Comparison of ENCODE assay signal across 23 cellular contexts in genomic region chrX:51852096-51852495, GRCh38.
DNase-seq lines count a peak whose midpoint lies in the region; TF ChIP-seq lines count a peak whose summit lies in the region.
"Had no signal": no experiment of that assay in that cellular context is flagged by ENCODE, and none has a peak within 500 bp of the region (broad histone marks: within the 10 kb centered on the region; RNA-seq: fewer than 3 reads in every experiment).

No MANE protein-coding gene starts in this region.

- DNase-seq in ELF-1 (ENCODE audit: low read depth, low spot score): peak; percentile 13
- DNase-seq in HAP-1 (ENCODE audit: low spot score in 2 of 2): peak; percentile 44 to 77
- peak; percentile 70 for DNase-seq in NCI-H82 treated with DMSO at 0.1 percent for 48 hours (lab: John Stamatoyannopoulos, UW; ENCODE audit: unreplicated experiment)
- DNase-seq in GM10248 (ENCODE audit: extremely low spot score): no peak
- no peak for DNase-seq in activated naive CD4-positive, alpha-beta T cell treated with anti-CD3 and anti-CD28 coated beads, Interleukin-2, amount 50 U/mL, for 16 hours
- no peak for DNase-seq in effector CD4-positive, alpha-beta T cell
- DNase-seq: activated CD4-positive, alpha-beta T cell treated with anti-CD3 and anti-CD28 coated beads for 1 hour; activated T-cell treated with anti-CD3 and anti-CD28 coated beads, Interleukin-2, amount 50 U/mL, for 4 hours; C1 segment of cervical spinal cord; cerebellar nuclear complex; KBM-7; left ventricle myocardium superior; midbrain; naive thymus-derived CD8-positive, alpha-beta T cell; NCI-H1417 treated with DMSO at 0.1 percent for 48 hours; NCI-H510A; retina; small intestine; stimulated activated CD4-positive, alpha-beta T cell treated with anti-CD3 and anti-CD28 coated beads, Interleukin-1b, Interleukin-23, amount 100 ng/mL, for 48 hours; T-helper 1 cell had no signal

- POLR2A ChIA-PET in GM10248 (lab: Yijun Ruan, JAX): no interaction called here

- no peaks in the 10 kb centered on the region for H3K36me3 ChIP-seq in HAP-1 (replicated peaks)
- peaks cover 14% of the 10 kb centered on the region; the same call in 1 of the 2 replicates for H3K36me3 ChIP-seq in iPS-20b (ENCODE audit: insufficient read depth, low read depth, low read length)
- H3K36me3 ChIP-seq: SJSA1, suprapubic skin had no signal

- in situ Hi-C loops in HAP-1 (cut with MboI; ENCODE audit: low sequenced_read_pairs): loop anchor here (25.0 kb wide), 2 partner anchors 215 to 365 kb away; partner anchors contain the start of gene NUDT11

- H3K9me3 ChIP-seq in HAP-1 (no peaks in the 10 kb centered on the region), iPS-20b (ENCODE audit: insufficient read depth, low read depth, low read length) (peaks cover 12% of the 10 kb centered on the region)
- H3K9me3 ChIP-seq: SJSA1, suprapubic skin had no signal

- TF ChIP-seq CTCF in GM10248 (IDR thresholded peaks at IDR 0.05; ENCODE audit: control extremely low read depth, extremely low read depth, low read depth, missing control alignments): no peak

- peaks cover 32% of the 10 kb centered on the region for H3K4me1 ChIP-seq in HAP-1
- peaks cover 37% of the 10 kb centered on the region for H3K4me1 ChIP-seq in iPS-20b (ENCODE audit: insufficient read depth, low read length)
- H3K4me1 ChIP-seq: SJSA1, suprapubic skin had no signal

- peak overlapping the region; percentile 25 for H3K27ac ChIP-seq in iPS-20b (ENCODE audit: low read length)
- H3K27ac ChIP-seq: SJSA1, suprapubic skin had no signal

- CTCF ChIA-PET in GM10248 (lab: Yijun Ruan, JAX): no interaction called here

- no peak overlapping the region for H3K4me3 ChIP-seq in HAP-1
- H3K4me3 ChIP-seq in iPS-20b (ENCODE audit: low read length): peak overlapping the region; percentile 49; the same call in 1 of the 2 replicates
- H3K4me3 ChIP-seq: SJSA1, suprapubic skin had no signal

- peak overlapping the region; percentile 61; the same call in 1 of the 2 replicates for H3K9ac ChIP-seq in iPS-20b (ENCODE audit: low read depth, low read length)

- no peaks in the 10 kb centered on the region for H3K27me3 ChIP-seq in HAP-1 (ENCODE audit: low read depth)
- H3K27me3 ChIP-seq in iPS-20b (ENCODE audit: insufficient read depth, low read length): no peaks in the 10 kb centered on the region
- H3K27me3 ChIP-seq: SJSA1, suprapubic skin had no signal

Comparison
In these comparisons a context has a peak if more than half of its experiments do, and no peak if none do; other contexts are left out.
1. DNase-seq: peak in ELF-1 (single experiment), HAP-1 (2 of 2) and NCI-H82 treated with DMSO at 0.1 percent for 48 hours (single experiment); none in GM10248 (single experiment), activated naive CD4-positive, alpha-beta T cell treated with anti-CD3 and anti-CD28 coated beads, Interleukin-2, amount 50 U/mL, for 16 hours (single experiment) and effector CD4-positive, alpha-beta T cell (single experiment).